ENCODE assay signal across 8 cellular contexts in genomic region chr3:9732080-9732752, GRCh38. TPM values are rescaled to one million over a fixed set of nuclear protein-coding genes. Genes with fewer than 3 reads are reported as not detected.
A peak's percentile ranks its signal among the peaks of the same experiment; 100 is the strongest.
DNase-seq lines count a peak whose midpoint lies in the region; ATAC-seq and TF ChIP-seq lines count a peak whose summit lies in the region.

No MANE protein-coding gene starts in this region.

- H3K4me3 ChIP-seq in HEK293 (ENCODE audit: low read depth, low read length) (peak overlapping the region; percentile 87), Panc1 (ENCODE audit: low read depth in 2 of 2, low read length in 2 of 2) (peak overlapping the region; percentile 70 to 84), ascending aorta (peak overlapping the region; percentile 99 to 100), iPS-18a (ENCODE audit: low read length) (peak overlapping the region; percentile 79)

- CTCF ChIA-PET in HEK293 (lab: Yijun Ruan, JAX) (interaction anchor here (0.6 to 2.3 kb wide), 3 partner anchors 12 to 231 kb away, joined by 3 to 15 read pairs (median 5); no protein-coding TSS in a partner anchor), Panc1 (lab: Charles Lee) (no interaction called here)

- H3K9me3 ChIP-seq in HEK293 (ENCODE audit: control insufficient read depth, insufficient read depth, low read depth, low read length) (no peaks in the 10 kb centered on the region), Panc1 (ENCODE audit: control insufficient read depth, insufficient read depth, low read depth, low read length) (no peaks in the 10 kb centered on the region), ascending aorta (no peaks in the 10 kb centered on the region), iPS-18a (ENCODE audit: control insufficient read depth, low read depth, low read length) (no peaks in the 10 kb centered on the region)

- POLR2A ChIA-PET in HEK293 (lab: Yijun Ruan, JAX), result interaction anchor here (0.6 to 3.4 kb wide), 9 partner anchors 8 to 409 kb away, joined by 3 to 47 read pairs (median 4); partner anchors contain the start of genes ARPC4, CAMK1, MTMR14 and OGG1
- POLR2A ChIA-PET in Panc1 (lab: Charles Lee), result interaction anchor here (0.6 kb wide), 1 partner anchor 9 kb away, joined by 8 read pairs; no protein-coding TSS in a partner anchor

- BruUV-seq in Panc1 (replicated peaks; lab: Mats Ljungman, UMichigan), result no TSS peak

- TF ChIP-seq CTCF in HEK293 (tag by site-specific recombination; IDR thresholded peaks at IDR 0.05) (no peak), Panc1 (IDR thresholded peaks at IDR 0.05) (no peak), ascending aorta (IDR thresholded peaks at IDR 0.05) (no peak)

- ATAC-seq in Panc1 (no peak), HG03469 (IDR thresholded peaks at IDR 0.05; ENCODE audit: unreplicated experiment) (no peak)

- H3K36me3 ChIP-seq in HEK293 (ENCODE audit: control insufficient read depth in 2 of 2, insufficient read depth in 1 of 2, low read length in 2 of 2) (peaks cover 21 to 45% of the 10 kb centered on the region in 2 experiments), Panc1 (ENCODE audit: control insufficient read depth, insufficient read depth, low read length) (no peaks in the 10 kb centered on the region; the same call in none of the 2 replicates), ascending aorta (peaks cover 22 to 30% of the 10 kb centered on the region in 2 donors), iPS-18a (ENCODE audit: control insufficient read depth, low read depth, low read length) (peaks cover 30% of the 10 kb centered on the region)

- DNase-seq in EL, result peak; percentile 22
- no peak for DNase-seq in Panc1 (ENCODE audit: low read depth, low spot score)
- DNase-seq in ascending aorta (ENCODE audit: low spot score in 2 of 2), result peak in 1 of 2 donors; percentile 69
- DNase-seq in stimulated activated CD4-positive, alpha-beta T cell treated with anti-CD3 and anti-CD28 coated beads, Interleukin-15, amount 100 ng/mL, for 24 hours, result peak; percentile 61
- no peak for DNase-seq in NCI-H345 treated with DMSO at 0.1 percent for 48 hours (lab: John Stamatoyannopoulos, UW; ENCODE audit: unreplicated experiment)

- H3K4me1 ChIP-seq in HEK293 (ENCODE audit: control insufficient read depth, insufficient read depth, low read length) (peaks cover 7% of the 10 kb centered on the region; the same call in 1 of the 2 replicates), Panc1 (ENCODE audit: control insufficient read depth, insufficient read depth, low read length) (peaks cover 7% of the 10 kb centered on the region; the same call in 1 of the 2 replicates), ascending aorta (peaks cover 15 to 24% of the 10 kb centered on the region in 2 donors), iPS-18a (ENCODE audit: control insufficient read depth, low read depth, low read length) (peaks cover 10% of the 10 kb centered on the region)

- H3K9ac ChIP-seq in iPS-18a (ENCODE audit: low read length), result peak overlapping the region; percentile 95

- intact Hi-C loops in Panc1 (cut with micrococcal nuclease; ENCODE audit: unreplicated experiment) (no loop called here), ascending aorta (cut with DNase I) (loop anchor here (5.0 to 10.0 kb wide), 5 partner anchors 185 to 443 kb away; partner anchors contain the start of genes IL17RC and VHL)

- no peaks in the 10 kb centered on the region for H3K27me3 ChIP-seq in Panc1 (ENCODE audit: control insufficient read depth, insufficient read depth, low read length)
- H3K27me3 ChIP-seq in ascending aorta, result no peaks in the 10 kb centered on the region
- no peaks in the 10 kb centered on the region for H3K27me3 ChIP-seq in iPS-18a (ENCODE audit: control insufficient read depth, insufficient read depth, low read length)

- H3K27ac ChIP-seq in HEK293 (ENCODE audit: extremely low read depth, low read depth, low read length) (peak overlapping the region; percentile 100), Panc1 (ENCODE audit: low read length) (peak overlapping the region; percentile 83; the same call in 1 of the 2 replicates), ascending aorta (peak overlapping the region; percentile 98), iPS-18a (ENCODE audit: low read length) (peak overlapping the region; percentile 98)

- in situ Hi-C loops in Panc1 (cut with HindIII; ENCODE audit: low pct_unique_long_range_greater_than_20kb, low sequenced_read_pairs), result no loop called here

TF ChIP-seq in HEK293, 187 proteins besides CTCF, POLR2A, EP300 and RAD21:
- TF ChIP-seq ATF2 (tag by site-specific recombination; IDR thresholded peaks at IDR 0.05; ENCODE audit: low read depth) (no peak), SCRT2 (tag by site-specific recombination; IDR thresholded peaks at IDR 0.05) (peak; percentile 83), MEIS1 (CRISPR knock-in tag; IDR thresholded peaks at IDR 0.05; ENCODE audit: borderline replicate concordance) (no peak), ZNF335 (tag by site-specific recombination; conservative IDR thresholded peaks at IDR 0.05) (peak; percentile 74), ZNF76 (tag by site-specific recombination; IDR thresholded peaks at IDR 0.05; ENCODE audit: borderline replicate concordance, low read depth) (peak; percentile 52; the same call in 1 of the 2 replicates), KLF7 (tag by site-specific recombination; IDR thresholded peaks at IDR 0.05; ENCODE audit: borderline replicate concordance) (no peak), ZBTB20 (tag by site-specific recombination; IDR thresholded peaks at IDR 0.05) (peak; percentile 61; the same call in 1 of the 2 replicates), SP2 (tag by site-specific recombination; IDR thresholded peaks at IDR 0.05) (peak; percentile 74)

RNA-seq across cellular contexts. Expression of gene BRPF1, which starts 0.7 kb away (rescaled TPM):
- total RNA-seq in Panc1 (2021; ENCODE audit: unreplicated experiment) (17.4 TPM), ascending aorta (18.6 TPM)
- polyA plus RNA-seq in Panc1 (2012; ENCODE audit: insufficient read length), result 11.7 TPM

RNA-seq across cellular contexts. Expression of gene OGG1, which starts 17.5 kb away (rescaled TPM):
- total RNA-seq in Panc1 (2021; ENCODE audit: unreplicated experiment) (32.5 TPM), ascending aorta (36.0 TPM)
- polyA plus RNA-seq in Panc1 (2012; ENCODE audit: insufficient read length), result 24.6 TPM

RNA-seq across cellular contexts. Expression of gene CPNE9, which starts 28.6 kb away (rescaled TPM):
- total RNA-seq in Panc1 (2021; ENCODE audit: unreplicated experiment) (0.13 TPM), ascending aorta (not detected)
- not detected for polyA plus RNA-seq in Panc1 (2012; ENCODE audit: insufficient read length)

RNA-seq across cellular contexts. Expression of gene CAMK1, which starts 37.5 kb away (rescaled TPM):
- total RNA-seq in Panc1 (2021; ENCODE audit: unreplicated experiment), result 9.7 TPM
- polyA plus RNA-seq in Panc1 (2012; ENCODE audit: insufficient read length), result 21.1 TPM
- 82.9 TPM for total RNA-seq in ascending aorta

Comparison
In these comparisons a context has a peak if more than half of its experiments do, and no peak if none do; other contexts are left out.
1. DNase-seq: peak in EL (single experiment) and stimulated activated CD4-positive, alpha-beta T cell treated with anti-CD3 and anti-CD28 coated beads, Interleukin-15, amount 100 ng/mL, for 24 hours (single experiment); none in Panc1 (single experiment) and NCI-H345 treated with DMSO at 0.1 percent for 48 hours (single experiment).
2. Peak in every context shown above with its lines, with median percentiles within 50 percentile points of each other: H3K27ac ChIP-seq and H3K4me3 ChIP-seq.